In genomic region chr22:48425091-48425506, GRCh38 we compare ENCODE assay signal across 2 cellular contexts.
TF ChIP-seq lines count a peak whose summit lies in the region.

No MANE protein-coding gene starts in this region.

TF ChIP-seq in HepG2, 621 proteins besides CTCF, POLR2A, EP300 and RAD21:
- TF ChIP-seq SMAD9 (CRISPR knock-in tag; IDR thresholded peaks at IDR 0.05), result no peak

TF ChIP-seq in H1, 55 proteins besides CTCF, POLR2A, EP300 and RAD21:
- TF ChIP-seq CBX5 (IDR thresholded peaks at IDR 0.05; ENCODE audit: low read depth, low read length), result no peak
- TF ChIP-seq KDM4A (IDR thresholded peaks at IDR 0.05; ENCODE audit: low read depth, low read length, severe bottlenecking), result no peak
- no peak for TF ChIP-seq E2F6 (IDR thresholded peaks at IDR 0.05)
- TF ChIP-seq BCL11A (IDR thresholded peaks at IDR 0.05; ENCODE audit: low read depth in 2 of 2, low read length in 2 of 2), result no peak
- no peak for TF ChIP-seq ATF3 (IDR thresholded peaks at IDR 0.05; ENCODE audit: insufficient read depth, low read depth, low read length)
